8 cellular contexts compared by ENCODE assay signal in genomic region chr5:91361055-91361701, GRCh38. TPM values are rescaled to one million over a fixed set of nuclear protein-coding genes. Genes with fewer than 3 reads are reported as not detected.
DNase-seq lines count a peak whose midpoint lies in the region; ATAC-seq, FAIRE-seq and TF ChIP-seq lines count a peak whose summit lies in the region.

No MANE protein-coding gene starts in this region.

- H3K9ac ChIP-seq in astrocyte (ENCODE audit: low read length) (no peak overlapping the region), smooth muscle cell (ENCODE audit: low read depth) (no peak overlapping the region)

- H3K27ac ChIP-seq in astrocyte (ENCODE audit: low read depth, low read length) (no peak overlapping the region), smooth muscle cell (ENCODE audit: low read depth) (no peak overlapping the region), testis (no peak overlapping the region)

- H3F3A ChIP-seq in smooth muscle cell (ENCODE audit: low read depth), result no peaks in the 10 kb centered on the region

- H3K9me3 Mint-ChIP-seq in astrocyte (ENCODE audit: unreplicated experiment), result peaks cover 1% of the 10 kb centered on the region

- H3K4me3 ChIP-seq in astrocyte (ENCODE audit: insufficient read depth, low read depth, low read length) (no peak overlapping the region), smooth muscle cell (no peak overlapping the region), testis (no peak overlapping the region)

- H3K27me3 ChIP-seq in astrocyte (ENCODE audit: insufficient read depth, low read length) (no peaks in the 10 kb centered on the region), smooth muscle cell (ENCODE audit: low read depth) (no peaks in the 10 kb centered on the region), testis (no peaks in the 10 kb centered on the region)

- H3K27ac Mint-ChIP-seq in astrocyte (ENCODE audit: unreplicated experiment), result no peak overlapping the region

- H3K79me2 ChIP-seq in astrocyte (ENCODE audit: insufficient read depth, low read length) (no peaks in the 10 kb centered on the region), smooth muscle cell (ENCODE audit: low read depth) (no peaks in the 10 kb centered on the region)

- intact Hi-C loops in testis (cut with DNase I; ENCODE audit: low total_unique reads), result no loop called here

- FAIRE-seq in astrocyte (lab: Jason Lieb, UNC), result no peak

- H4K20me1 ChIP-seq in astrocyte (ENCODE audit: insufficient read depth, low read length) (no peaks in the 10 kb centered on the region), smooth muscle cell (ENCODE audit: low read depth) (no peaks in the 10 kb centered on the region)

- H3K4me2 ChIP-seq in astrocyte (ENCODE audit: low read length), result no peak overlapping the region
- H3K4me2 ChIP-seq in smooth muscle cell, result no peak overlapping the region

- no peak for TF ChIP-seq POLR2A in testis (IDR thresholded peaks at IDR 0.05)

- H3K4me1 Mint-ChIP-seq in astrocyte (ENCODE audit: low read depth, unreplicated experiment), result peaks cover 10% of the 10 kb centered on the region

- H3K27me3 Mint-ChIP-seq in astrocyte (ENCODE audit: low read depth, unreplicated experiment), result no peaks in the 10 kb centered on the region

- H2AFZ ChIP-seq in astrocyte (ENCODE audit: low read depth, low read length) (no peak overlapping the region), smooth muscle cell (ENCODE audit: low read depth) (no peak overlapping the region)

- WGBS in smooth muscle cell (ENCODE audit: low lambda C conversion rate), result 68% methylated on average over 6 of the region's 6 CpGs
- 80 to 81% methylated on average over 6 of the region's 6 CpGs for WGBS in testis, 2 donors

- H3K4me3 Mint-ChIP-seq in astrocyte (ENCODE audit: unreplicated experiment), result no peak overlapping the region

- H3K36me3 Mint-ChIP-seq in astrocyte (ENCODE audit: low read depth, unreplicated experiment), result no peaks in the 10 kb centered on the region

- H3K9me3 ChIP-seq in astrocyte (ENCODE audit: insufficient read depth, low read depth, low read length) (no peaks in the 10 kb centered on the region), smooth muscle cell (replicated peaks; ENCODE audit: low read depth) (no peaks in the 10 kb centered on the region), testis (no peaks in the 10 kb centered on the region)

- DNase-seq in astrocyte (ENCODE audit: low read depth) (peak; percentile 63), NCI-H1694 treated with DMSO at 0.1 percent for 48 hours (lab: John Stamatoyannopoulos, UW) (no peak), smooth muscle cell (lab: John Stamatoyannopoulos, UW; ENCODE audit: unreplicated experiment) (no peak), testis (no peak), NCI-H2196 treated with DMSO at 0.1 percent for 48 hours (lab: John Stamatoyannopoulos, UW; ENCODE audit: unreplicated experiment) (no peak)

- no peaks in the 10 kb centered on the region for H3K36me3 ChIP-seq in astrocyte (ENCODE audit: insufficient read depth, low read length)
- no peaks in the 10 kb centered on the region for H3K36me3 ChIP-seq in smooth muscle cell (ENCODE audit: low read depth)
- no peaks in the 10 kb centered on the region for H3K36me3 ChIP-seq in testis (ENCODE audit: low read depth, missing control alignments)

- ATAC-seq in GM18498 (IDR thresholded peaks at IDR 0.05; ENCODE audit: unreplicated experiment) (peak; percentile 79), GM21360 (IDR thresholded peaks at IDR 0.05; ENCODE audit: unreplicated experiment) (peak; percentile 84), HG03342 (IDR thresholded peaks at IDR 0.05; ENCODE audit: unreplicated experiment) (peak; percentile 59)

- no peak for TF ChIP-seq CTCF in astrocyte (IDR thresholded peaks at IDR 0.05; ENCODE audit: insufficient read depth, low read depth, low read length)
- TF ChIP-seq CTCF in smooth muscle cell (IDR thresholded peaks at IDR 0.05; ENCODE audit: borderline replicate concordance, insufficient read depth, poor library complexity, severe bottlenecking), result no peak
- no peak for TF ChIP-seq CTCF in testis (IDR thresholded peaks at IDR 0.05)

- H3K4me1 ChIP-seq in astrocyte (ENCODE audit: insufficient read depth, low read length) (no peaks in the 10 kb centered on the region), smooth muscle cell (ENCODE audit: low read depth) (peaks cover 9% of the 10 kb centered on the region), testis (no peaks in the 10 kb centered on the region)

RNA-seq across cellular contexts. Expression of gene ARRDC3, which starts 21.9 kb away (rescaled TPM):
- total RNA-seq in astrocyte (73.1 and 94.7 TPM in 2 replicates), smooth muscle cell (95.0 and 106 TPM in 2 replicates), testis (10 to 100 TPM; 47.6 to 53.4 TPM)
- polyA plus RNA-seq in smooth muscle cell (27.1 and 30.1 TPM in 2 replicates), testis (ENCODE audit: insufficient read depth, low read depth, low replicate concordance) (30.5 TPM)
